ENCODE assay signal across 20 cellular contexts in the genomic region with DNA sequence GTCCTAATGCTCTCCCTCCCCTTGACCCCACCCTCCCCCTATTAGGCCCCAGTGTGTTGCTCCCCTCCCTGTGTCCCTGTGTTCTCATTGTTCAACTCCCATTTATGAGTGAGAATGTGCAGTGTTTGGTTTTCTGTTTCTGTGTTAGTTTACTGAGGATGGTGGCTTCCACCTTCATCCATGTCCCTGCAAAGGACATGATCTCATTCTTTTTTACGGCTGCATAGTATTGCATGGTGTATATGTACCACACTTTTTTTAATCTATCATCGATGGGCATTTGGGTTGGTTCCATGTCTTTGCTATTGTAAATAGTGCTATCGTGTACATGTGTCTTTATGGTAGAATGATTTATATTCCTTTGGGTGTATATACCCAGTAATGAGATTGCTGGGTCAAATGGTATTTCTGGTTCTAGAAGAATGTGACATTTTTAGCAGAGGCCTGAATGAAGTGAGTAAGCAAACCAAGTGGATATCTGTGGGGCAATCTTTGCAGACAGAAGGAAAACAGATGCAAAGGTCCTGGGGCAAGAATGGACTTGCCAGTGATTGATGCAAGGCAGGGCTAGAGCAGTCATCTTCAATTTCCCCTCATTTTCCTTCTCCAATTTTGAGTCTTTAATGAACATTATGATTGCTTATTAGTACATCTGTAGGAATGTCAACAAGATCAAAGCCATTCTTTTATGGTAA. TPM values are rescaled to one million over a fixed set of nuclear protein-coding genes. Genes with fewer than 3 reads are reported as not detected.
DNase-seq lines count a peak whose midpoint lies in the region; FAIRE-seq and TF ChIP-seq lines count a peak whose summit lies in the region.
"Had no signal": no experiment of that assay in that cellular context is flagged by ENCODE, and none has a peak within 500 bp of the region (broad histone marks: within the 10 kb centered on the region; RNA-seq: fewer than 3 reads in every experiment).

No MANE protein-coding gene starts in this region.

- peaks cover 26% of the 10 kb centered on the region for H3K79me2 ChIP-seq in astrocyte (ENCODE audit: insufficient read depth, low read length)

- intact Hi-C loops in ovary (cut with DNase I), result no loop called here

- no peaks in the 10 kb centered on the region for H3K9me3 Mint-ChIP-seq in astrocyte (ENCODE audit: unreplicated experiment)
- H3K9me3 Mint-ChIP-seq: activated naive CD4-positive, alpha-beta T cell treated with anti-CD3 and anti-CD28 coated beads, Interleukin-2, amount 50 U/mL, for 24 hours had no signal

- H3K4me1 Mint-ChIP-seq in astrocyte (ENCODE audit: low read depth, unreplicated experiment), result peaks cover 20% of the 10 kb centered on the region
- H3K4me1 Mint-ChIP-seq: brain had no signal

- no peak overlapping the region for H3K4me2 ChIP-seq in astrocyte (ENCODE audit: low read length)

- POLR2A ChIA-PET in AG04449 (lab: Yijun Ruan, JAX), result no interaction called here

- H3K4me3 ChIP-seq in AG04449 (ENCODE audit: low read depth, low read length), result no peak overlapping the region
- no peak overlapping the region for H3K4me3 ChIP-seq in astrocyte (ENCODE audit: insufficient read depth, low read depth, low read length)
- H3K4me3 ChIP-seq in foreskin fibroblast (ENCODE audit: low read depth in 1 of 2, low read length in 2 of 2), result no peak overlapping the region
- H3K4me3 ChIP-seq in ovary, result no peak overlapping the region

- H3K27ac Mint-ChIP-seq in astrocyte (ENCODE audit: unreplicated experiment), result peak overlapping the region; percentile 82
- H3K27ac Mint-ChIP-seq: activated naive CD4-positive, alpha-beta T cell treated with anti-CD3 and anti-CD28 coated beads, Interleukin-2, amount 50 U/mL, for 24 hours had no signal

- H3K27me3 Mint-ChIP-seq in astrocyte (ENCODE audit: low read depth, unreplicated experiment), result no peaks in the 10 kb centered on the region
- H3K27me3 Mint-ChIP-seq: activated naive CD4-positive, alpha-beta T cell treated with anti-CD3 and anti-CD28 coated beads, Interleukin-2, amount 50 U/mL, for 24 hours; brain had no signal

- H2AFZ ChIP-seq in astrocyte (ENCODE audit: low read depth, low read length), result no peak overlapping the region
- H2AFZ ChIP-seq: parathyroid adenoma had no signal

- WGBS in ovary, 3 donors, result 96 to 97% (median 96%) methylated on average over 3 of the region's 3 CpGs

- H3K36me3 ChIP-seq in astrocyte (ENCODE audit: insufficient read depth, low read length) (no peaks in the 10 kb centered on the region), ovary (no peaks in the 10 kb centered on the region)

- no peak for TF ChIP-seq EP300 in ovary (IDR thresholded peaks at IDR 0.05)

- H3K27ac ChIP-seq in astrocyte (ENCODE audit: low read depth, low read length) (no peak overlapping the region), ovary (no peak overlapping the region)
- H3K27ac ChIP-seq: parathyroid adenoma had no signal

- H3K9me3 ChIP-seq in astrocyte (ENCODE audit: insufficient read depth, low read depth, low read length) (no peaks in the 10 kb centered on the region), ovary (no peaks in the 10 kb centered on the region)

- H3K4me1 ChIP-seq in astrocyte (ENCODE audit: insufficient read depth, low read length) (no peaks in the 10 kb centered on the region), ovary (ENCODE audit: insufficient read depth) (peaks cover 1% of the 10 kb centered on the region)
- H3K4me1 ChIP-seq: parathyroid adenoma had no signal

- peaks cover 37% of the 10 kb centered on the region for H4K20me1 ChIP-seq in astrocyte (ENCODE audit: insufficient read depth, low read length)

- DNase-seq in AG04449 (ENCODE audit: low read depth, low spot score) (peak; percentile 14), GM04503 (ENCODE audit: low read depth) (peak; percentile 51), astrocyte (ENCODE audit: low read depth) (peak; percentile 45), foreskin fibroblast (peak; percentile 39 to 54), iPS-NIHi7 (ENCODE audit: extremely low spot score) (no peak), glomerular visceral epithelial cell (ENCODE audit: extremely low spot score) (no peak), T-helper 2 cell (no peak), ovary (no peak)
- DNase-seq: activated T-cell treated with anti-CD3 and anti-CD28 coated beads, Interleukin-2, amount 50 U/mL, for 1 hour; effector CD8-positive, alpha-beta T cell; NCI-H1048; NCI-H2107; NCI-H774; PC-3; stimulated activated CD4-positive, alpha-beta T cell treated with anti-CD3 and anti-CD28 coated beads, Interleukin-4, amount 100 ng/mL, for 1 hour had no signal

- TF ChIP-seq POLR2A in ovary (IDR thresholded peaks at IDR 0.05), result no peak

- FAIRE-seq in astrocyte (lab: Jason Lieb, UNC), result no peak
- FAIRE-seq: frontal cortex, GM12891 had no signal

- no peak for TF ChIP-seq CTCF in AG04449 (IDR thresholded peaks at IDR 0.05; ENCODE audit: insufficient read depth, low read length, missing control alignments)
- TF ChIP-seq CTCF in astrocyte (IDR thresholded peaks at IDR 0.05; ENCODE audit: insufficient read depth, low read depth, low read length), result no peak
- TF ChIP-seq CTCF in foreskin fibroblast (IDR thresholded peaks at IDR 0.05; ENCODE audit: low read depth, low read length), result no peak
- TF ChIP-seq CTCF in ovary (IDR thresholded peaks at IDR 0.05), result no peak

- H3K27me3 ChIP-seq in astrocyte (ENCODE audit: insufficient read depth, low read length) (no peaks in the 10 kb centered on the region), ovary (no peaks in the 10 kb centered on the region)

- peaks cover 15% of the 10 kb centered on the region for H3K36me3 Mint-ChIP-seq in astrocyte (ENCODE audit: low read depth, unreplicated experiment)

- CTCF ChIA-PET in AG04449 (lab: Yijun Ruan, JAX), result no interaction called here

- no peak overlapping the region for H3K9ac ChIP-seq in astrocyte (ENCODE audit: low read length)
- H3K9ac ChIP-seq: parathyroid adenoma had no signal

- no peak overlapping the region for H3K4me3 Mint-ChIP-seq in astrocyte (ENCODE audit: unreplicated experiment)
- H3K4me3 Mint-ChIP-seq: activated naive CD4-positive, alpha-beta T cell treated with anti-CD3 and anti-CD28 coated beads, Interleukin-2, amount 50 U/mL, for 24 hours; brain had no signal

RNA-seq across cellular contexts. Expression of a gene that starts 50.2 kb away (rescaled TPM):
- total RNA-seq in astrocyte, result 37.4 and 41.5 TPM in 2 replicates
- 10 to 100 TPM; 31.3 to 46.9 (median 38.9) TPM for total RNA-seq in ovary
- polyA plus RNA-seq in ovary, result 10 to 100 TPM; 26.3 to 39.5 TPM

Comparison
In these comparisons a context has a peak if more than half of its experiments do, and no peak if none do; other contexts are left out.
1. DNase-seq: peak in AG04449 (single experiment), GM04503 (single experiment), astrocyte (single experiment) and foreskin fibroblast (2 of 2); none in iPS-NIHi7 (single experiment), glomerular visceral epithelial cell (single experiment), T-helper 2 cell (0 of 5) and ovary (0 of 5).